10 cellular contexts compared by ENCODE assay signal in genomic region chr1:161382214-161383019, GRCh38. TPM values are rescaled to one million over a fixed set of nuclear protein-coding genes. Genes with fewer than 3 reads are reported as not detected.
DNase-seq lines count a peak whose midpoint lies in the region; ATAC-seq and TF ChIP-seq lines count a peak whose summit lies in the region.
"Had no signal": no experiment of that assay in that cellular context is flagged by ENCODE, and none has a peak within 500 bp of the region (broad histone marks: within the 10 kb centered on the region; RNA-seq: fewer than 3 reads in every experiment).

No MANE protein-coding gene starts in this region.

- no peaks in the 10 kb centered on the region for H3K27me3 ChIP-seq in MG63
- H3K27me3 ChIP-seq in endodermal cell (ENCODE audit: control insufficient read depth, insufficient read depth, low read length, poor library complexity, severe bottlenecking): no peaks in the 10 kb centered on the region

- H3K36me3 Mint-ChIP-seq in endodermal cell (ENCODE audit: low read depth): no peaks in the 10 kb centered on the region
- H3K36me3 Mint-ChIP-seq: activated naive CD8-positive, alpha-beta T cell; CD8-positive, alpha-beta memory T cell had no signal

- no peak overlapping the region for H3K9ac ChIP-seq in endodermal cell (ENCODE audit: extremely low read depth, low read length, poor library complexity, severe bottlenecking)

- H3K9me3 ChIP-seq in MG63 (no peaks in the 10 kb centered on the region), endodermal cell (ENCODE audit: control insufficient read depth, low read length) (no peaks in the 10 kb centered on the region), mucosa of descending colon (no peaks in the 10 kb centered on the region)

- no peak overlapping the region for H3K4me3 ChIP-seq in MG63
- H3K4me3 ChIP-seq in endodermal cell (ENCODE audit: low read length): no peak overlapping the region
- H3K4me3 ChIP-seq in mucosa of descending colon: no peak overlapping the region

- no peaks in the 10 kb centered on the region for H3K4me1 ChIP-seq in endodermal cell (ENCODE audit: control insufficient read depth, insufficient read depth, low read length)
- no peaks in the 10 kb centered on the region for H3K4me1 ChIP-seq in mucosa of descending colon (ENCODE audit: low read depth)

- H3K27ac Mint-ChIP-seq in endodermal cell: no peak overlapping the region
- H3K27ac Mint-ChIP-seq: activated naive CD8-positive, alpha-beta T cell had no signal

- no peak overlapping the region for H3K4me3 Mint-ChIP-seq in endodermal cell
- H3K4me3 Mint-ChIP-seq: activated naive CD8-positive, alpha-beta T cell; CD8-positive, alpha-beta memory T cell had no signal

- H3K4me1 Mint-ChIP-seq in endodermal cell: peaks cover 8% of the 10 kb centered on the region

- intact Hi-C loops in mucosa of descending colon (cut with DNase I, micrococcal nuclease): loop anchor here in 1 of 2 donors (10.0 kb wide), 2 partner anchors 158 to 188 kb away; partner anchors contain the start of genes ADAMTS4, APOA2 and TOMM40L

- H3K9me3 Mint-ChIP-seq in endodermal cell: no peaks in the 10 kb centered on the region
- H3K9me3 Mint-ChIP-seq: CD8-positive, alpha-beta memory T cell had no signal

- H3K27me3 Mint-ChIP-seq in endodermal cell (ENCODE audit: insufficient read depth): no peaks in the 10 kb centered on the region
- H3K27me3 Mint-ChIP-seq: activated naive CD8-positive, alpha-beta T cell had no signal

- H3K36me3 ChIP-seq in MG63 (no peaks in the 10 kb centered on the region), endodermal cell (ENCODE audit: control insufficient read depth, insufficient read depth, low read length) (no peaks in the 10 kb centered on the region), mucosa of descending colon (ENCODE audit: low read depth) (no peaks in the 10 kb centered on the region)

- WGBS in endodermal cell (ENCODE audit: insufficient coverage in 1 of 2, insufficient read length in 1 of 2), 2 experiments: 54 to 67% methylated on average over 3 to 4 of the region's 4 CpGs

- no peak overlapping the region for H3K27ac ChIP-seq in endodermal cell (ENCODE audit: low read depth, low read length)

- ATAC-seq in mucosa of descending colon (peak; percentile 91), GM18511 (IDR thresholded peaks at IDR 0.05; ENCODE audit: unreplicated experiment) (no peak)

- DNase-seq in SIG-M5 treated with dmso at 0.1 percent for 504 hours (lab: John Stamatoyannopoulos, UW; ENCODE audit: unreplicated experiment): peak; percentile 87
- DNase-seq in SIG-M5 (lab: John Stamatoyannopoulos, UW): no peak
- DNase-seq in MG63: peak; percentile 73
- peak; percentile 56 for DNase-seq in RPMI8226
- no peak for DNase-seq in endodermal cell
- no peak for DNase-seq in mucosa of descending colon
- no peak for DNase-seq in stimulated activated CD4-positive, alpha-beta T cell treated with anti-CD3 and anti-CD28 coated beads, Interleukin-1b, Interleukin-23, amount 100 ng/mL, for 48 hours

- TF ChIP-seq CTCF in endodermal cell (conservative IDR thresholded peaks at IDR 0.05) (peak; percentile 84), mucosa of descending colon (IDR thresholded peaks at IDR 0.05) (no peak)

RNA-seq across cellular contexts. Expression of gene CFAP126, which starts 14.7 kb away (rescaled TPM):
- total RNA-seq in MG63 (2014; rRNA removed; shearing (Covaris generic); ENCODE audit: low replicate concordance): not detected in 2 replicates
- total RNA-seq in endodermal cell: 1 to 10 TPM in 1 of 2 donors, under 1 TPM in 1; 0.86 to 1.2 TPM
- 0.32 TPM for polyA plus RNA-seq in endodermal cell (2013, experiment 1 of 2)
- not detected for polyA plus RNA-seq in endodermal cell (2013, experiment 2 of 2)
- total RNA-seq in mucosa of descending colon: not detected
- total RNA-seq: CD8-positive, alpha-beta memory T cell had no signal
- polyA plus RNA-seq: CD8-positive, alpha-beta memory T cell had no signal

Comparison
In these comparisons a context has a peak if more than half of its experiments do, and no peak if none do; other contexts are left out.
1. DNase-seq: peak in SIG-M5 treated with dmso at 0.1 percent for 504 hours (single experiment), MG63 (single experiment) and RPMI8226 (single experiment); none in SIG-M5 (single experiment), endodermal cell (single experiment), mucosa of descending colon (0 of 3) and stimulated activated CD4-positive, alpha-beta T cell treated with anti-CD3 and anti-CD28 coated beads, Interleukin-1b, Interleukin-23, amount 100 ng/mL, for 48 hours (single experiment).